Comparison of ENCODE assay signal across 9 cellular contexts in genomic region chr15:92907880-92908279, GRCh38. TPM values are rescaled to one million over a fixed set of nuclear protein-coding genes. Genes with fewer than 3 reads are reported as not detected.
DNase-seq lines count a peak whose midpoint lies in the region; ATAC-seq, FAIRE-seq and TF ChIP-seq lines count a peak whose summit lies in the region.
"Had no signal": no experiment of that assay in that cellular context is flagged by ENCODE, and none has a peak within 500 bp of the region (broad histone marks: within the 10 kb centered on the region; RNA-seq: fewer than 3 reads in every experiment).

No MANE protein-coding gene starts in this region.

- no TSS peak for BruUV-seq in OCI-LY7 (replicated peaks; lab: Mats Ljungman, UMichigan)

- no peaks in the 10 kb centered on the region for H3K27me3 Mint-ChIP-seq in memory B cell
- H3K27me3 Mint-ChIP-seq in type B pancreatic cell: peaks cover 3% of the 10 kb centered on the region

- no peak for FAIRE-seq in bronchial epithelial cell (lab: Jason Lieb, UNC)
- FAIRE-seq: A204.1 had no signal

- H3K9me3 Mint-ChIP-seq in memory B cell (no peaks in the 10 kb centered on the region), type B pancreatic cell (no peaks in the 10 kb centered on the region)

- H2AFZ ChIP-seq in OCI-LY7 (ENCODE audit: low read length): no peak overlapping the region

- H3K36me3 Mint-ChIP-seq in memory B cell (peaks cover 27% of the 10 kb centered on the region), type B pancreatic cell (peaks cover 48% of the 10 kb centered on the region)

- POLR2A ChIA-PET in OCI-LY7 (lab: Charles Lee): interaction anchor here (0.5 to 10.3 kb wide), 14 partner anchors 8 to 102 kb away, joined by 3 to 121 read pairs (median 8); no protein-coding TSS in a partner anchor

- H3K79me2 ChIP-seq in OCI-LY7 (ENCODE audit: insufficient read depth, low read depth, low read length): peaks cover 97% of the 10 kb centered on the region

- H3K27ac Mint-ChIP-seq in memory B cell: peak overlapping the region; percentile 99
- peak overlapping the region; percentile 100 for H3K27ac Mint-ChIP-seq in type B pancreatic cell

- H3K4me1 ChIP-seq in OCI-LY7 (ENCODE audit: insufficient read depth, low read length, poor library complexity, severe bottlenecking): peaks cover 60% of the 10 kb centered on the region

- H4K20me1 ChIP-seq in OCI-LY7 (ENCODE audit: insufficient read depth, low read length): peaks cover 32% of the 10 kb centered on the region; the same call in 1 of the 2 replicates

- H3K9me2 ChIP-seq in OCI-LY7 (ENCODE audit: insufficient read depth, low read length): no peaks in the 10 kb centered on the region

- peaks cover 57% of the 10 kb centered on the region for H3K4me1 Mint-ChIP-seq in memory B cell
- H3K4me1 Mint-ChIP-seq in type B pancreatic cell (ENCODE audit: unreplicated experiment): peaks cover 62% of the 10 kb centered on the region

- CTCF ChIA-PET in OCI-LY7 (lab: Charles Lee; ENCODE audit: unreplicated experiment): interaction anchor here (0.8 kb wide), 2 partner anchors 76 to 110 kb away, joined by 3 to 5 read pairs; no protein-coding TSS in a partner anchor

- no peaks in the 10 kb centered on the region for H3K9me3 ChIP-seq in OCI-LY7 (ENCODE audit: low read length)

- H3K4me3 Mint-ChIP-seq in memory B cell (peak overlapping the region; percentile 74), type B pancreatic cell (peak overlapping the region; percentile 58)

- peak overlapping the region; percentile 92 for H3K4me3 ChIP-seq in OCI-LY7 (ENCODE audit: low read depth, low read length, poor library complexity, severe bottlenecking)
- no peak overlapping the region for H3K4me3 ChIP-seq in bronchial epithelial cell (ENCODE audit: low read depth, low read length)

- H3K27me3 ChIP-seq in bronchial epithelial cell (ENCODE audit: control insufficient read depth, insufficient read depth, low read length): no peaks in the 10 kb centered on the region

- intact Hi-C loops in OCI-LY7 (cut with micrococcal nuclease; ENCODE audit: unreplicated experiment) (loop anchor here (5.0 kb wide), 1 partner anchor 1056 kb away; the partner anchor contains the start of gene SLCO3A1), sciatic nerve (cut with DNase I) (no loop called here)

- ATAC-seq in memory B cell (ENCODE audit: low read depth): no peak
- no peak for ATAC-seq in sciatic nerve

- peaks cover 80% of the 10 kb centered on the region for H3K36me3 ChIP-seq in OCI-LY7 (ENCODE audit: insufficient read depth, low read length)
- H3K36me3 ChIP-seq in bronchial epithelial cell (ENCODE audit: control insufficient read depth, insufficient read depth, low read length): peaks cover 5% of the 10 kb centered on the region

- DNase-seq in DMS 273 (lab: John Stamatoyannopoulos, UW; ENCODE audit: unreplicated experiment) (peak; percentile 17), DMS 273 treated with DMSO at 0.1 percent for 48 hours (lab: John Stamatoyannopoulos, UW) (no peak), OCI-LY7 (ENCODE audit: low spot score) (no peak), bronchial epithelial cell (ENCODE audit: low read depth) (peak; percentile 82), memory B cell (ENCODE audit: low spot score in 2 of 2) (no peak), type B pancreatic cell (ENCODE audit: extremely low spot score, unreplicated experiment) (no peak), sciatic nerve (ENCODE audit: low spot score) (no peak)
- DNase-seq in activated CD4-positive, CD25-positive, alpha-beta regulatory T cell (lab: John Stamatoyannopoulos, UW): no peak

- peak overlapping the region; percentile 89 for H3K4me2 ChIP-seq in OCI-LY7 (ENCODE audit: low read length)

- peak overlapping the region; percentile 94 for H3K27ac ChIP-seq in OCI-LY7 (ENCODE audit: low read depth, low read length, poor library complexity, severe bottlenecking)

- TF ChIP-seq CTCF in OCI-LY7 (conservative IDR thresholded peaks at IDR 0.05; ENCODE audit: low read length): no peak
- TF ChIP-seq CTCF in bronchial epithelial cell (IDR thresholded peaks at IDR 0.05; ENCODE audit: insufficient read depth, low read length, severe bottlenecking): no peak
- TF ChIP-seq CTCF in type B pancreatic cell (conservative IDR thresholded peaks at IDR 0.05): no peak

RNA-seq across cellular contexts. Expression of gene CHD2, which starts 7.8 kb away (rescaled TPM):
- total RNA-seq in OCI-LY7 (2014; rRNA removed; shearing (Covaris generic)): 133 and 169 TPM in 2 replicates
- 213 and 259 TPM in 2 replicates for total RNA-seq in OCI-LY7 (2022)
- total RNA-seq in bronchial epithelial cell: 65.6 and 104 TPM in 2 replicates
- 123 and 135 TPM in 2 replicates for total RNA-seq in type B pancreatic cell (ENCODE audit: low replicate concordance)
- 167 TPM for total RNA-seq in sciatic nerve

Comparison
In these comparisons a context has a peak if more than half of its experiments do, and no peak if none do; other contexts are left out.
1. DNase-seq: peak in DMS 273 (single experiment) and bronchial epithelial cell (single experiment); none in DMS 273 treated with DMSO at 0.1 percent for 48 hours (single experiment), OCI-LY7 (single experiment), memory B cell (0 of 2), type B pancreatic cell (single experiment), activated CD4-positive, CD25-positive, alpha-beta regulatory T cell (0 of 4) and sciatic nerve (single experiment).